ENCODE assay signal across 8 cellular contexts in genomic region chr6:37168809-37169457, GRCh38. TPM values are rescaled to one million over a fixed set of nuclear protein-coding genes. Genes with fewer than 3 reads are reported as not detected.
DNase-seq lines count a peak whose midpoint lies in the region; ATAC-seq, FAIRE-seq and TF ChIP-seq lines count a peak whose summit lies in the region.

No MANE protein-coding gene starts in this region.

- H3K9me3 Mint-ChIP-seq in activated CD4-positive, alpha-beta T cell treated with anti-CD3 and anti-CD28 coated beads, Interleukin-2, amount 10 ng/mL, durations not matched to agents 24 days and 14 days, result no peaks in the 10 kb centered on the region
- H3K9me3 Mint-ChIP-seq in naive thymus-derived CD4-positive, alpha-beta T cell, result peaks cover 0 to 3% (median 0%) of the 10 kb centered on the region in 11 donors

- no peaks in the 10 kb centered on the region for H3K79me2 ChIP-seq in Karpas-422 (ENCODE audit: low read length)

- intact Hi-C loops in activated CD4-positive, alpha-beta T cell treated with anti-CD3 and anti-CD28 coated beads, Interleukin-2, amount 10 ng/mL, durations not matched to agents 24 days and 14 days (cut with micrococcal nuclease), result loop anchor here (1.0 kb wide), 3 partner anchors 14 to 66 kb away; no protein-coding TSS in a partner anchor
- intact Hi-C loops in naive thymus-derived CD4-positive, alpha-beta T cell (cut with micrococcal nuclease), result loop anchor here (1.0 to 5.0 kb wide), 7 partner anchors 14 to 574 kb away; partner anchors contain the start of genes MTCH1 (in 1 of the 2) and SRSF3 (in 1 of the 2)

- peak overlapping the region; percentile 98 for H3K27ac Mint-ChIP-seq in activated CD4-positive, alpha-beta T cell treated with anti-CD3 and anti-CD28 coated beads, Interleukin-2, amount 10 ng/mL, durations not matched to agents 24 days and 14 days
- peak overlapping the region; percentile 90 to 97 (median 95) for H3K27ac Mint-ChIP-seq in naive thymus-derived CD4-positive, alpha-beta T cell

- POLR2A ChIA-PET in naive thymus-derived CD4-positive, alpha-beta T cell (lab: Charles Lee), result interaction anchor here (0.5 to 10.5 kb wide), 8 partner anchors 12 to 1243 kb away, joined by 3 to 276 read pairs (median 19); partner anchors contain the start of gene MTCH1

- H3K36me3 ChIP-seq in Karpas-422 (ENCODE audit: insufficient read depth, low read length), result peaks cover 5% of the 10 kb centered on the region
- H3K36me3 ChIP-seq in naive thymus-derived CD4-positive, alpha-beta T cell (ENCODE audit: control insufficient read depth in 2 of 3, insufficient read depth in 3 of 3, low read length in 3 of 3), result peaks cover 14 to 31% (median 20%) of the 10 kb centered on the region in 3 experiments

- H3K4me3 ChIP-seq in Karpas-422 (ENCODE audit: low read length), result peak overlapping the region; percentile 69
- H3K4me3 ChIP-seq in naive thymus-derived CD4-positive, alpha-beta T cell (ENCODE audit: low read length), result peak overlapping the region; percentile 71

- H4K20me1 ChIP-seq in Karpas-422 (ENCODE audit: insufficient read depth, low read depth, low read length), result no peaks in the 10 kb centered on the region

- no peaks in the 10 kb centered on the region for H3K9me2 ChIP-seq in Karpas-422 (replicated peaks; ENCODE audit: insufficient read depth, low read length)

- CTCF ChIA-PET in naive thymus-derived CD4-positive, alpha-beta T cell (lab: Charles Lee), result interaction anchor here (0.9 to 15.1 kb wide), 4 partner anchors 12 to 145 kb away, joined by 3 to 443 read pairs (median 58); no protein-coding TSS in a partner anchor

- peak; percentile 46 for DNase-seq in DMS114 treated with DMSO at 0.1 percent for 48 hours (lab: John Stamatoyannopoulos, UW; ENCODE audit: unreplicated experiment)
- DNase-seq in Karpas-422, result peak; percentile 44
- DNase-seq in activated CD4-positive, alpha-beta T cell treated with anti-CD3 and anti-CD28 coated beads, Interleukin-2, amount 10 ng/mL, durations not matched to agents 24 days and 14 days, result no peak
- peak; percentile 69 to 85 for DNase-seq in erythroblast (lab: John Stamatoyannopoulos, UW)
- DNase-seq in naive thymus-derived CD4-positive, alpha-beta T cell, result peak in 6 of 9 donors; percentile 25 to 60 (median 42)
- DNase-seq in urothelium cell line (ENCODE audit: low spot score), result peak; percentile 81
- no peak for DNase-seq in T-helper 9 cell

- H3K4me1 ChIP-seq in Karpas-422 (ENCODE audit: low read length), result peaks cover 29% of the 10 kb centered on the region
- H3K4me1 ChIP-seq in naive thymus-derived CD4-positive, alpha-beta T cell (ENCODE audit: control insufficient read depth in 2 of 2, insufficient read depth in 2 of 2, low read length in 2 of 2), result peaks cover 13 to 17% of the 10 kb centered on the region in 2 donors

- H3K9ac ChIP-seq in Karpas-422 (ENCODE audit: low read length), result peak overlapping the region; percentile 75

- H3K4me2 ChIP-seq in Karpas-422 (ENCODE audit: low read depth, low read length, poor library complexity, severe bottlenecking), result peak overlapping the region; percentile 84

- H3K27me3 ChIP-seq in Karpas-422 (ENCODE audit: low read length), result no peaks in the 10 kb centered on the region
- no peaks in the 10 kb centered on the region for H3K27me3 ChIP-seq in naive thymus-derived CD4-positive, alpha-beta T cell (ENCODE audit: control insufficient read depth in 2 of 2, insufficient read depth in 2 of 2, low read length in 2 of 2)

- TF ChIP-seq POLR2A in erythroblast (IDR thresholded peaks at IDR 0.05; ENCODE audit: low read length), result peak; percentile 58

- H3K27me3 Mint-ChIP-seq in activated CD4-positive, alpha-beta T cell treated with anti-CD3 and anti-CD28 coated beads, Interleukin-2, amount 10 ng/mL, durations not matched to agents 24 days and 14 days, result no peaks in the 10 kb centered on the region
- no peaks in the 10 kb centered on the region for H3K27me3 Mint-ChIP-seq in naive thymus-derived CD4-positive, alpha-beta T cell

- H3K9me3 ChIP-seq in Karpas-422 (ENCODE audit: low read length), result no peaks in the 10 kb centered on the region
- H3K9me3 ChIP-seq in naive thymus-derived CD4-positive, alpha-beta T cell (ENCODE audit: control insufficient read depth in 2 of 3, low read length in 3 of 3), result no peaks in the 10 kb centered on the region

- ATAC-seq in naive thymus-derived CD4-positive, alpha-beta T cell, result no peak
- ATAC-seq in GM21381 (IDR thresholded peaks at IDR 0.05; ENCODE audit: unreplicated experiment), result no peak

- H2AFZ ChIP-seq in Karpas-422 (ENCODE audit: low read length), result peak overlapping the region; percentile 90

- no peak for FAIRE-seq in urothelium cell line (lab: Jason Lieb, UNC)

- peaks cover 43% of the 10 kb centered on the region for H3K4me1 Mint-ChIP-seq in activated CD4-positive, alpha-beta T cell treated with anti-CD3 and anti-CD28 coated beads, Interleukin-2, amount 10 ng/mL, durations not matched to agents 24 days and 14 days
- H3K4me1 Mint-ChIP-seq in naive thymus-derived CD4-positive, alpha-beta T cell, result peaks cover 12 to 33% (median 26%) of the 10 kb centered on the region in 7 donors

- peak overlapping the region; percentile 98 for H3K4me3 Mint-ChIP-seq in activated CD4-positive, alpha-beta T cell treated with anti-CD3 and anti-CD28 coated beads, Interleukin-2, amount 10 ng/mL, durations not matched to agents 24 days and 14 days
- H3K4me3 Mint-ChIP-seq in naive thymus-derived CD4-positive, alpha-beta T cell, result peak overlapping the region; percentile 92 to 100 (median 94)

- H3K36me3 Mint-ChIP-seq in activated CD4-positive, alpha-beta T cell treated with anti-CD3 and anti-CD28 coated beads, Interleukin-2, amount 10 ng/mL, durations not matched to agents 24 days and 14 days (ENCODE audit: low read depth), result peaks cover 31% of the 10 kb centered on the region
- peaks cover 11 to 31% (median 29%) of the 10 kb centered on the region in 5 donors for H3K36me3 Mint-ChIP-seq in naive thymus-derived CD4-positive, alpha-beta T cell

- H3K27ac ChIP-seq in Karpas-422 (ENCODE audit: low read length), result no peak overlapping the region
- peak overlapping the region; percentile 86 for H3K27ac ChIP-seq in naive thymus-derived CD4-positive, alpha-beta T cell (ENCODE audit: low read depth, low read length)

RNA-seq across cellular contexts. Expression of gene PIM1, which starts 1.0 kb away (rescaled TPM):
- 1.9 and 4.0 TPM in 2 replicates for total RNA-seq in Karpas-422 (2014; rRNA removed; shearing (Covaris generic); ENCODE audit: low replicate concordance)
- total RNA-seq in activated CD4-positive, alpha-beta T cell treated with anti-CD3 and anti-CD28 coated beads, Interleukin-2, amount 10 ng/mL, durations not matched to agents 24 days and 14 days, result 153 and 158 TPM in 2 replicates
- 100 to 1,000 TPM; 100 to 550 (median 172) TPM for total RNA-seq in naive thymus-derived CD4-positive, alpha-beta T cell
- 100 to 1,000 TPM; 249 to 304 TPM for polyA plus RNA-seq in naive thymus-derived CD4-positive, alpha-beta T cell

Comparison
In these comparisons a context has a peak if more than half of its experiments do, and no peak if none do; other contexts are left out.
1. DNase-seq: peak in DMS114 treated with DMSO at 0.1 percent for 48 hours (single experiment), Karpas-422 (single experiment), erythroblast (2 of 2), naive thymus-derived CD4-positive, alpha-beta T cell (6 of 9) and urothelium cell line (single experiment); none in activated CD4-positive, alpha-beta T cell treated with anti-CD3 and anti-CD28 coated beads, Interleukin-2, amount 10 ng/mL, durations not matched to agents 24 days and 14 days (single experiment) and T-helper 9 cell (single experiment).
2. RNA of gene PIM1, which starts 1.0 kb away (total RNA-seq): 100 to 550 TPM in naive thymus-derived CD4-positive, alpha-beta T cell and 153 to 158 TPM in activated CD4-positive, alpha-beta T cell treated with anti-CD3 and anti-CD28 coated beads, Interleukin-2, amount 10 ng/mL, durations not matched to agents 24 days and 14 days; 1.9 to 4.0 TPM in Karpas-422; every median in the first group is over 10 times any median in the second.